In the genomic region with DNA sequence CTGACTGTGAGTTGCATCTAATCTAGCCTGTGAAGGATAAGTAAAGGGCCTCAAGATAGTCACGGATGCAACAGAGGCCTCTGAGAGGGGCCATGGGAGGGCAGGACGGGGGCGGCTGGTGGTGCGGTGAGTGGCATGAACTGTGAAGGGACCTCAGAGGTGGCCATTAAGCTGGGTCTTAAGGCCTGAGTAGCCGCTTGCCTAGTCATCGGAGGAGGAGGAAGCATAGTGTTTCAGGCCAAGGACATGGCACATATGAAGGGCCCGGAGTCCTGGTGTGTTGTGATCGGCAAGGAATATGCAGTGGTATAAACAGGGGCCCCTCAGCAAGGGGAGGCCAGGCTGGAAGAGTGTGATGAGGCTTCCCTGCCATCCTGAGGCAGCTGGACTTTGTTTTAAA, we compare ENCODE assay signal across 12 cellular contexts. TPM values are rescaled to one million over a fixed set of nuclear protein-coding genes. Genes with fewer than 3 reads are reported as not detected.
A peak's percentile ranks its signal among the peaks of the same experiment; 100 is the strongest.
DNase-seq lines count a peak whose midpoint lies in the region; ATAC-seq and TF ChIP-seq lines count a peak whose summit lies in the region.
"Had no signal": no experiment of that assay in that cellular context is flagged by ENCODE, and none has a peak within 500 bp of the region (broad histone marks: within the 10 kb centered on the region; RNA-seq: fewer than 3 reads in every experiment).

No MANE protein-coding gene starts in this region.

- no peaks in the 10 kb centered on the region for H3K9me2 ChIP-seq in PC-9 (ENCODE audit: insufficient read depth)

- peaks cover 76% of the 10 kb centered on the region for H3F3A ChIP-seq in PC-9 (ENCODE audit: insufficient read depth, low read depth)

- H4K20me1 ChIP-seq in BLaER1 treated with 17β-estradiol and CSF1 and Interleukin-3, amounts not matched to agents 10 nM and 100 nM: peaks cover 44 to 70% (median 62%) of the 10 kb centered on the region in 11 experiments
- no peaks in the 10 kb centered on the region for H4K20me1 ChIP-seq in PC-9 (ENCODE audit: insufficient read depth)

- peak in 1 of 2 experiments; percentile 28 for DNase-seq in PC-9
- DNase-seq in fibroblast of villous mesenchyme (ENCODE audit: low read depth): no peak
- DNase-seq in psoas muscle: no peak
- no peak for DNase-seq in NCI-H446 (lab: John Stamatoyannopoulos, UW)
- no peak for DNase-seq in mesenteric fat pad (ENCODE audit: low spot score)
- DNase-seq in DMS 273 (lab: John Stamatoyannopoulos, UW; ENCODE audit: unreplicated experiment): no peak
- DNase-seq: DMS 273 treated with DMSO at 0.1 percent for 48 hours, NCI-H1417 treated with DMSO at 0.1 percent for 48 hours had no signal

- H3K27ac ChIP-seq in BLaER1 treated with 17β-estradiol and CSF1 and Interleukin-3, amounts not matched to agents 10 nM and 100 nM: peak overlapping the region in 3 of 11 experiments; percentile 25 to 99 (median 98); a peak in 4 of 22 replicates
- H3K27ac ChIP-seq in PC-9 (no peak overlapping the region), psoas muscle (no peak overlapping the region)

- H3K9me3 ChIP-seq in BLaER1 treated with 17β-estradiol and CSF1 and Interleukin-3, amounts not matched to agents 10 nM and 100 nM (replicated peaks in 1 of 11): no peaks in the 10 kb centered on the region
- H3K9me3 ChIP-seq in PC-9 (ENCODE audit: insufficient read depth, low read depth) (no peaks in the 10 kb centered on the region), psoas muscle (no peaks in the 10 kb centered on the region)

- no peak overlapping the region for H2AFZ ChIP-seq in PC-9

- CTCF ChIA-PET in PC-9 (lab: Charles Lee): no interaction called here

- intact Hi-C loops in PC-9 (cut with micrococcal nuclease; ENCODE audit: unreplicated experiment) (no loop called here), psoas muscle (cut with DNase I) (no loop called here)

- no TSS peak for BruUV-seq in PC-9 (replicated peaks; lab: Mats Ljungman, UMichigan)

- no peaks in the 10 kb centered on the region for H3K27me3 ChIP-seq in BLaER1 treated with 17β-estradiol and CSF1 and Interleukin-3, amounts not matched to agents 10 nM and 100 nM
- H3K27me3 ChIP-seq in PC-9 (ENCODE audit: insufficient read depth, low read depth): no peaks in the 10 kb centered on the region
- no peaks in the 10 kb centered on the region for H3K27me3 ChIP-seq in psoas muscle (ENCODE audit: insufficient read depth in 3 of 3, low read length in 2 of 3)

- 77 to 81% (median 78%) methylated on average over 8 of the region's 8 CpGs for WGBS in psoas muscle, 3 donors

- peak overlapping the region; percentile 69 to 100 (median 98); a peak in 16 of 22 replicates for H3K9ac ChIP-seq in BLaER1 treated with 17β-estradiol and CSF1 and Interleukin-3, amounts not matched to agents 10 nM and 100 nM

- peaks cover 18 to 57% (median 41%) of the 10 kb centered on the region in 11 experiments for H3K36me3 ChIP-seq in BLaER1 treated with 17β-estradiol and CSF1 and Interleukin-3, amounts not matched to agents 10 nM and 100 nM
- H3K36me3 ChIP-seq in PC-9 (ENCODE audit: low read depth): no peaks in the 10 kb centered on the region
- no peaks in the 10 kb centered on the region for H3K36me3 ChIP-seq in psoas muscle (ENCODE audit: insufficient read depth in 1 of 2, low read depth in 1 of 2)

- peaks cover 72 to 83% (median 79%) of the 10 kb centered on the region in 10 experiments for H3K4me1 ChIP-seq in BLaER1 treated with 17β-estradiol and CSF1 and Interleukin-3, amounts not matched to agents 10 nM and 100 nM
- H3K4me1 ChIP-seq in PC-9 (replicated peaks; ENCODE audit: insufficient read depth) (peaks cover 80% of the 10 kb centered on the region), psoas muscle (peaks cover 53% of the 10 kb centered on the region)

- peaks cover 67% of the 10 kb centered on the region for H3K79me2 ChIP-seq in PC-9 (ENCODE audit: low read depth)

- POLR2A ChIA-PET in PC-9 (lab: Charles Lee; ENCODE audit: unreplicated experiment): no interaction called here

- 0 out of 20 replicates have a peak overlapping the region, but pooled peaks of 1 of the 10 experiments have one; percentile 87 for H3K4me3 ChIP-seq in BLaER1 treated with 17β-estradiol and CSF1 and Interleukin-3, amounts not matched to agents 10 nM and 100 nM
- H3K4me3 ChIP-seq in PC-9: no peak overlapping the region; the same call in 1 of the 2 replicates
- peak overlapping the region; percentile 94 for H3K4me3 ChIP-seq in fibroblast of villous mesenchyme (ENCODE audit: low read depth, low read length)
- H3K4me3 ChIP-seq in psoas muscle: peak overlapping the region; percentile 79

- ATAC-seq in psoas muscle (no peak), GM21528 (IDR thresholded peaks at IDR 0.05; ENCODE audit: low FRiP score, unreplicated experiment) (no peak)
- ATAC-seq: left lobe of liver; stimulated activated memory B cell treated with anti-CD40 and anti-IgM and Interleukin-4, amounts not matched to agents 10 μg/mL and 1 μg/mL and 100 μg/mL, for 72 hours had no signal

- TF ChIP-seq CTCF in PC-9 (conservative IDR thresholded peaks at IDR 0.05) (no peak), fibroblast of villous mesenchyme (IDR thresholded peaks at IDR 0.05; ENCODE audit: insufficient read depth, low read depth, low read length) (no peak), psoas muscle (IDR thresholded peaks at IDR 0.05) (no peak)

- H3K4me2 ChIP-seq in BLaER1 treated with 17β-estradiol and CSF1 and Interleukin-3, amounts not matched to agents 10 nM and 100 nM: peak overlapping the region in 10 of 11 experiments; percentile 78 to 99 (median 95); a peak in 19 of 22 replicates
- peak overlapping the region; percentile 97; the same call in 1 of the 2 replicates for H3K4me2 ChIP-seq in PC-9

RNA-seq across cellular contexts. Expression of a gene that starts 51.8 kb away (rescaled TPM):
- total RNA-seq in PC-9 (2021) (170 and 172 TPM in 2 replicates), fibroblast of villous mesenchyme (121 and 141 TPM in 2 replicates), psoas muscle (10 to 100 TPM; 22.1 to 34.6 (median 24.5) TPM), mesenteric fat pad (91.7 TPM)
- 10 to 100 TPM; 19.1 to 42.7 (median 24.7) TPM for polyA plus RNA-seq in psoas muscle

RNA-seq across cellular contexts. Expression of a gene that starts 59.1 kb away (rescaled TPM):
- total RNA-seq in PC-9 (2021) (32.3 and 37.7 TPM in 2 replicates), fibroblast of villous mesenchyme (20.3 and 31.1 TPM in 2 replicates), psoas muscle (10 to 100 TPM in 1 of 4 donors, 1 to 10 TPM in 3; 7.7 to 19.2 (median 9.3) TPM), mesenteric fat pad (4.3 TPM)
- polyA plus RNA-seq in psoas muscle: 1 to 10 TPM; 5.4 to 8.3 (median 7.8) TPM
